17 cellular contexts compared by ENCODE assay signal in the genomic region with DNA sequence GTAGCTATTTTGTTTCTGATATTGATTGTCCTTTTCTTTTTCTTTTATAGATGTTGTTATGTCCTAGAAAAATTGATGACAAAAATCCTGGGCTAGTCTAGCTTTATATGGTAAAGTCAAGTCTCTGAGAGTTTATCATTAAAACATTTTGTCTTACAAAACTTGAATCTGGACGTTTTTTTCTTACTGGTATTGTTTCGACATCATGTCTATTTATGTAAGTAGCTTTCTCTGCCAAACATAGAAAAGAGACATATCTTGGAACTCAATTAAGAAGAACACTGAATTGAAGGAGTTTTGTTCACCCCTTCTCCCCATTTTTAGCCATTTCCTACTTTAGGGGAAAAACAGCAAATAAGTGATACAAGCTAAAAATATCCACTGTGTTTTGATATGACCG.
DNase-seq lines count a peak whose midpoint lies in the region; ATAC-seq and TF ChIP-seq lines count a peak whose summit lies in the region.
"Had no signal": no experiment of that assay in that cellular context is flagged by ENCODE, and none has a peak within 500 bp of the region (broad histone marks: within the 10 kb centered on the region; RNA-seq: fewer than 3 reads in every experiment).

No MANE protein-coding gene starts in this region.

- POLR2A ChIA-PET in naive thymus-derived CD8-positive, alpha-beta T cell (lab: Charles Lee), result no interaction called here

- no peaks in the 10 kb centered on the region for H3F3A ChIP-seq in GM23338 (replicated peaks; ENCODE audit: low read depth)

- no peak for TF ChIP-seq CTCF in GM23338 (conservative IDR thresholded peaks at IDR 0.05; ENCODE audit: low read depth in 2 of 2)
- no peak for TF ChIP-seq CTCF in fibroblast of the aortic adventitia (IDR thresholded peaks at IDR 0.05; ENCODE audit: insufficient read depth, low read length)
- TF ChIP-seq CTCF in nephron progenitor cell (IDR thresholded peaks at IDR 0.05), result no peak

- H3K4me3 ChIP-seq in GM23338, result no peak overlapping the region
- H3K4me3 ChIP-seq in fibroblast of the aortic adventitia (ENCODE audit: low read depth, low read length), result no peak overlapping the region
- H3K4me3 ChIP-seq: BLaER1 treated with 17β-estradiol and CSF1 and Interleukin-3, amounts not matched to agents 10 nM and 100 nM; PC-9 had no signal

- DNase-seq in GM23338 (ENCODE audit: low spot score) (no peak), caudate nucleus (lab: John Stamatoyannopoulos, UW) (no peak), fibroblast of the aortic adventitia (ENCODE audit: low read depth) (peak; percentile 77), nephron progenitor cell (no peak)
- DNase-seq in activated naive CD8-positive, alpha-beta T cell treated with anti-CD3 and anti-CD28 coated beads, Interleukin-2, amount 50 U/mL, for 24 hours, result no peak
- no peak for DNase-seq in naive thymus-derived CD8-positive, alpha-beta T cell
- DNase-seq: CD8-positive, alpha-beta memory T cell; DMS79; NCI-H1048; NCI-H146; NCI-H2081; NCI-H510A treated with DMSO at 0.1 percent for 48 hours; NCI-H82; PC-9 had no signal

- no peak overlapping the region for H3K27ac ChIP-seq in GM23338 (ENCODE audit: low read depth)
- peak overlapping the region; percentile 98 for H3K27ac ChIP-seq in caudate nucleus (ENCODE audit: low read depth, low read length)
- H3K27ac ChIP-seq in layer of hippocampus (ENCODE audit: low read depth, low read length), result peak overlapping the region; percentile 92
- H3K27ac ChIP-seq: BLaER1 treated with 17β-estradiol and CSF1 and Interleukin-3, amounts not matched to agents 10 nM and 100 nM; PC-9 had no signal

- H3K4me1 ChIP-seq in GM23338 (ENCODE audit: insufficient read depth), result no peaks in the 10 kb centered on the region
- H3K4me1 ChIP-seq: BLaER1 treated with 17β-estradiol and CSF1 and Interleukin-3, amounts not matched to agents 10 nM and 100 nM had no signal

- no peaks in the 10 kb centered on the region for H3K79me2 ChIP-seq in GM23338 (replicated peaks; ENCODE audit: insufficient read depth)

- no peaks in the 10 kb centered on the region for H4K20me1 ChIP-seq in GM23338 (replicated peaks; ENCODE audit: insufficient read depth)
- H4K20me1 ChIP-seq: BLaER1 treated with 17β-estradiol and CSF1 and Interleukin-3, amounts not matched to agents 10 nM and 100 nM had no signal

- H3K27me3 ChIP-seq in GM23338 (ENCODE audit: insufficient read depth) (no peaks in the 10 kb centered on the region), layer of hippocampus (ENCODE audit: control insufficient read depth, insufficient read depth, low read length) (no peaks in the 10 kb centered on the region)
- H3K27me3 ChIP-seq: BLaER1 treated with 17β-estradiol and CSF1 and Interleukin-3, amounts not matched to agents 10 nM and 100 nM had no signal

- H3K4me3 Mint-ChIP-seq in GM23338 (no peak overlapping the region), nephron progenitor cell (no peak overlapping the region)
- H3K4me3 Mint-ChIP-seq in activated naive CD8-positive, alpha-beta T cell treated with anti-CD3 and anti-CD28 coated beads, Interleukin-2, amount 50 U/mL, for 24 hours, result no peak overlapping the region
- no peak overlapping the region for H3K4me3 Mint-ChIP-seq in naive thymus-derived CD8-positive, alpha-beta T cell
- H3K4me3 Mint-ChIP-seq: CD8-positive, alpha-beta memory T cell had no signal

- H3K36me3 Mint-ChIP-seq in GM23338 (ENCODE audit: low read depth) (no peaks in the 10 kb centered on the region), nephron progenitor cell (ENCODE audit: low read depth) (no peaks in the 10 kb centered on the region)
- H3K36me3 Mint-ChIP-seq in activated naive CD8-positive, alpha-beta T cell treated with anti-CD3 and anti-CD28 coated beads, Interleukin-2, amount 50 U/mL, for 24 hours (ENCODE audit: low read depth), result no peaks in the 10 kb centered on the region
- no peaks in the 10 kb centered on the region for H3K36me3 Mint-ChIP-seq in naive thymus-derived CD8-positive, alpha-beta T cell

- H3K4me1 Mint-ChIP-seq in GM23338, result peaks cover 7% of the 10 kb centered on the region; the same call in 2 of the 3 replicates
- H3K4me1 Mint-ChIP-seq in nephron progenitor cell, result no peaks in the 10 kb centered on the region
- no peaks in the 10 kb centered on the region for H3K4me1 Mint-ChIP-seq in activated naive CD8-positive, alpha-beta T cell treated with anti-CD3 and anti-CD28 coated beads, Interleukin-2, amount 50 U/mL, for 24 hours
- no peaks in the 10 kb centered on the region for H3K4me1 Mint-ChIP-seq in naive thymus-derived CD8-positive, alpha-beta T cell
- H3K4me1 Mint-ChIP-seq: CD8-positive, alpha-beta memory T cell had no signal

- ATAC-seq in GM23338 (no peak), GM18867 (IDR thresholded peaks at IDR 0.05; ENCODE audit: unreplicated experiment) (no peak)
- ATAC-seq in activated naive CD8-positive, alpha-beta T cell treated with anti-CD3 and anti-CD28 coated beads, Interleukin-2, amount 50 U/mL, for 24 hours, result no peak
- no peak for ATAC-seq in naive thymus-derived CD8-positive, alpha-beta T cell

- H2AFZ ChIP-seq in GM23338, result peak overlapping the region; percentile 63
- H2AFZ ChIP-seq: PC-9 had no signal

- H3K9me2 ChIP-seq in GM23338 (ENCODE audit: insufficient read depth), result no peaks in the 10 kb centered on the region

- H3K27me3 Mint-ChIP-seq in GM23338 (ENCODE audit: insufficient read depth, low read depth, poor library complexity) (peaks cover 4% of the 10 kb centered on the region), nephron progenitor cell (ENCODE audit: low read depth, poor library complexity) (peaks cover 10% of the 10 kb centered on the region)
- H3K27me3 Mint-ChIP-seq in activated naive CD8-positive, alpha-beta T cell treated with anti-CD3 and anti-CD28 coated beads, Interleukin-2, amount 50 U/mL, for 24 hours, result no peaks in the 10 kb centered on the region
- H3K27me3 Mint-ChIP-seq in naive thymus-derived CD8-positive, alpha-beta T cell, result no peaks in the 10 kb centered on the region
- H3K27me3 Mint-ChIP-seq: CD8-positive, alpha-beta memory T cell had no signal

- H3K9me3 Mint-ChIP-seq in GM23338 (no peaks in the 10 kb centered on the region), nephron progenitor cell (no peaks in the 10 kb centered on the region)
- H3K9me3 Mint-ChIP-seq in activated naive CD8-positive, alpha-beta T cell treated with anti-CD3 and anti-CD28 coated beads, Interleukin-2, amount 50 U/mL, for 24 hours, result peaks cover 2% of the 10 kb centered on the region
- H3K9me3 Mint-ChIP-seq in naive thymus-derived CD8-positive, alpha-beta T cell, result peaks cover 0 to 7% (median 0%) of the 10 kb centered on the region in 9 donors

- no peak overlapping the region for H3K27ac Mint-ChIP-seq in GM23338
- H3K27ac Mint-ChIP-seq in nephron progenitor cell, result no peak overlapping the region
- no peak overlapping the region for H3K27ac Mint-ChIP-seq in activated naive CD8-positive, alpha-beta T cell treated with anti-CD3 and anti-CD28 coated beads, Interleukin-2, amount 50 U/mL, for 24 hours
- no peak overlapping the region for H3K27ac Mint-ChIP-seq in naive thymus-derived CD8-positive, alpha-beta T cell
- H3K27ac Mint-ChIP-seq: CD8-positive, alpha-beta memory T cell had no signal

- H3K36me3 ChIP-seq in GM23338 (ENCODE audit: insufficient read depth), result no peaks in the 10 kb centered on the region
- H3K36me3 ChIP-seq: BLaER1 treated with 17β-estradiol and CSF1 and Interleukin-3, amounts not matched to agents 10 nM and 100 nM had no signal

- H3K4me2 ChIP-seq in GM23338, result no peak overlapping the region
- H3K4me2 ChIP-seq: BLaER1 treated with 17β-estradiol and CSF1 and Interleukin-3, amounts not matched to agents 10 nM and 100 nM; PC-9 had no signal
